19 cellular contexts compared by ENCODE assay signal in genomic region chr5:105752801-105753200, GRCh38.
DNase-seq lines count a peak whose midpoint lies in the region; TF ChIP-seq lines count a peak whose summit lies in the region.
"Had no signal": no experiment of that assay in that cellular context is flagged by ENCODE, and none has a peak within 500 bp of the region (broad histone marks: within the 10 kb centered on the region; RNA-seq: fewer than 3 reads in every experiment).

No MANE protein-coding gene starts in this region.

- TF ChIP-seq CTCF in epithelial cell of esophagus (IDR thresholded peaks at IDR 0.05; ENCODE audit: insufficient read depth, low read depth, low read length, missing control alignments): no peak

- peak; percentile 10 for DNase-seq in NCI-H2171 treated with DMSO at 0.1 percent for 48 hours (lab: John Stamatoyannopoulos, UW)
- DNase-seq in NCI-H2171 (lab: John Stamatoyannopoulos, UW): no peak
- peak; percentile 1 for DNase-seq in NCI-H524 treated with DMSO at 0.1 percent for 48 hours (lab: John Stamatoyannopoulos, UW)
- DNase-seq in epithelial cell of esophagus (ENCODE audit: low read depth): peak; percentile 11
- peak; percentile 24 for DNase-seq in skeletal muscle cell (ENCODE audit: low read depth)
- DNase-seq in GM03348 (ENCODE audit: low spot score): no peak
- no peak for DNase-seq in Ammon's horn (ENCODE audit: low spot score)
- DNase-seq in SIG-M5 (lab: John Stamatoyannopoulos, UW): no peak
- DNase-seq: activated CD4-positive, alpha-beta T cell treated with anti-CD3 and anti-CD28 coated beads for 48 hours; activated naive CD8-positive, alpha-beta T cell treated with anti-CD3 and anti-CD28 coated beads for 36 hours; C1 segment of cervical spinal cord; cortex of kidney; foreskin melanocyte; GDM1; kidney; NCI-H2227 treated with DMSO at 0.1 percent for 48 hours; occipital lobe; stimulated activated CD4-positive, alpha-beta T cell treated with anti-CD3 and anti-CD28 coated beads, Interleukin-12 subunit alpha, Interleukin-12 subunit beta, amount 100 ng/mL, for 4 hours; stimulated activated CD8-positive, alpha-beta memory T cell treated with anti-CD3 and anti-CD28 coated beads, Interleukin-4, amount 100 ng/mL, for 48 hours had no signal

- H3K4me3 ChIP-seq in epithelial cell of esophagus (ENCODE audit: low read length) (no peak overlapping the region), skeletal muscle cell (ENCODE audit: low read depth, low read length) (no peak overlapping the region)

Comparison
In these comparisons a context has a peak if more than half of its experiments do, and no peak if none do; other contexts are left out.
1. DNase-seq: peak in NCI-H2171 treated with DMSO at 0.1 percent for 48 hours (single experiment), NCI-H524 treated with DMSO at 0.1 percent for 48 hours (single experiment), epithelial cell of esophagus (single experiment) and skeletal muscle cell (single experiment); none in NCI-H2171 (single experiment), GM03348 (single experiment), Ammon's horn (single experiment) and SIG-M5 (single experiment).